ENCODE assay signal across 10 cellular contexts in the genomic region with DNA sequence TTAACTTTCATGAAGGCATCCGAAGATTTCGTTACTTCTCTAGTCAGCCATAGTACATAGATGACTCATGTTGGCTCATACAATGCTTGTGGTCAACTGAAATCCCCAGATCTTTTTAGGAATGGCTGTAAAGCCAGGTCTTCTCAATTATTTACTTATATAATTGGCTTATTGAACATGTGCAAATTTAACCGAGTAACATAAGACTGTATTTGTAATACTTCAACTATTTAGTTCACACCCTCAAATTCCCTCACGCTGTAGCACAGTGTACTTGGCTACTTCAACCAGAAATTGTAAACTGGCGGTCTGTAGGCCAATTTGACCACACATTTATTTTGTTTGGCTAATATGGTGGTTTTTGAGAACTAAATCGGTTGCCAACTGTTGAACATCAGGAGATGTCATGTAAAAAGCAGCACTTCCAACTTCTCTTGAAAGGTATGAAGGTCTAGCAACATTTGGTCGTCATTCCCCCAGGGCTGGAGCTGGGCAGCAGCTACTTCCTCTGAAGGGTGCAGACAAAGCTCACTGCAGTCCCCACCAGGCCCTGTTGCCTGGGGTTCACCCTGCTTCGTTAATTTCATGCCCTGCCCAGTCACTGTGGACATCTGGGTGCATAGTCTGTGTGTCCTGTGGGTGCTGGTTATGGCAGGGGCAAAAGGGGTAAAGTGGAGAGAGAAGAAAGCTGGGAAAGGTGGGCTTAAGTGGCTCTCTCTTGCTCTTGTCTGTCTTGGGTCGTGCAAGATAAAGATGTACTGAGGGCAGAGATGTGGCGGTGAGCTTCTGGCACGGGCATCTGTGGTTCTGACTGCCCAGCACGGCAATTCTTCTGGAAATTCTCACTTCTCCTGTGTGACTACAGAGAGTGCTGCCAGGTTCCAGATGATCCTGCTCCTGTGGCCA. TPM values are rescaled to one million over a fixed set of nuclear protein-coding genes. Genes with fewer than 3 reads are reported as not detected.
DNase-seq lines count a peak whose midpoint lies in the region; TF ChIP-seq lines count a peak whose summit lies in the region.
"Had no signal": no experiment of that assay in that cellular context is flagged by ENCODE, and none has a peak within 500 bp of the region (broad histone marks: within the 10 kb centered on the region; RNA-seq: fewer than 3 reads in every experiment).

No MANE protein-coding gene starts in this region.

- peaks cover 35% of the 10 kb centered on the region for H3K4me1 Mint-ChIP-seq in chondrocyte (ENCODE audit: low read depth)

- no peaks in the 10 kb centered on the region for H3K27me3 Mint-ChIP-seq in chondrocyte (ENCODE audit: low read depth)

- no peaks in the 10 kb centered on the region for H3K9me3 Mint-ChIP-seq in chondrocyte (ENCODE audit: low read depth)
- H3K9me3 Mint-ChIP-seq: activated T-helper 1 cell treated with anti-CD3 and anti-CD28 coated beads, Interleukin-12 subunit alpha, Interleukin-12 subunit beta, Interleukin-2, Interleukin-4 antibody, amounts not matched to agents 30 ng/mL and 10 ng/mL and 1 ng/mL, durations not matched to agents 14 hours and 24 hours and 36 hours; T-cell had no signal

- peak overlapping the region; percentile 88 for H3K27ac Mint-ChIP-seq in chondrocyte (ENCODE audit: unreplicated experiment)
- H3K27ac Mint-ChIP-seq: activated T-helper 1 cell treated with anti-CD3 and anti-CD28 coated beads, Interleukin-12 subunit alpha, Interleukin-12 subunit beta, Interleukin-2, Interleukin-4 antibody, amounts not matched to agents 30 ng/mL and 10 ng/mL and 1 ng/mL, durations not matched to agents 14 hours and 24 hours and 36 hours; T-cell had no signal

- DNase-seq in NCI-H2196 (lab: John Stamatoyannopoulos, UW; ENCODE audit: unreplicated experiment), result peak; percentile 31
- no peak for DNase-seq in NCI-H2196 treated with DMSO at 0.1 percent for 48 hours (lab: John Stamatoyannopoulos, UW; ENCODE audit: unreplicated experiment)
- DNase-seq in M059J (ENCODE audit: low read depth), result peak; percentile 91
- DNase-seq in chondrocyte (ENCODE audit: low spot score), result no peak
- DNase-seq in non-pigmented ciliary epithelial cell (ENCODE audit: low read depth), result peak; percentile 85
- no peak for DNase-seq in stimulated activated CD4-positive, alpha-beta T cell treated with anti-CD3 and anti-CD28 coated beads, Interleukin-2, amount 100 ng/mL, for 24 hours
- no peak for DNase-seq in activated gamma-delta T cell (lab: John Stamatoyannopoulos, UW)
- no peak for DNase-seq in stimulated activated CD8-positive, alpha-beta memory T cell treated with anti-CD3 and anti-CD28 coated beads, Interleukin-4, amount 100 ng/mL, for 48 hours
- DNase-seq: T-cell had no signal

- TF ChIP-seq CTCF in chondrocyte (IDR thresholded peaks at IDR 0.05), result no peak

- H3K36me3 Mint-ChIP-seq in chondrocyte (ENCODE audit: low read depth), result peaks cover 8% of the 10 kb centered on the region
- H3K36me3 Mint-ChIP-seq: T-cell had no signal

- peak overlapping the region; percentile 86 for H3K4me3 Mint-ChIP-seq in chondrocyte (ENCODE audit: unreplicated experiment)

RNA-seq across cellular contexts. Expression of a gene that starts 3.2 kb away (rescaled TPM):
- total RNA-seq in M059J (2014; rRNA removed; shearing (Covaris generic)), result 1.9 and 2.5 TPM in 2 replicates
- 58.8 to 66.2 TPM (median 59.5 TPM) in 3 replicates for total RNA-seq in chondrocyte

Comparison
In these comparisons a context has a peak if more than half of its experiments do, and no peak if none do; other contexts are left out.
1. DNase-seq: peak in NCI-H2196 (single experiment), M059J (single experiment) and non-pigmented ciliary epithelial cell (single experiment); none in NCI-H2196 treated with DMSO at 0.1 percent for 48 hours (single experiment), chondrocyte (single experiment), stimulated activated CD4-positive, alpha-beta T cell treated with anti-CD3 and anti-CD28 coated beads, Interleukin-2, amount 100 ng/mL, for 24 hours (0 of 2), activated gamma-delta T cell (single experiment) and stimulated activated CD8-positive, alpha-beta memory T cell treated with anti-CD3 and anti-CD28 coated beads, Interleukin-4, amount 100 ng/mL, for 48 hours (single experiment).
2. RNA of a gene that starts 3.2 kb away (total RNA-seq): 58.8 to 66.2 TPM in chondrocyte; 1.9 to 2.5 TPM in M059J; every median in the first group is over 10 times any median in the second.